33 cellular contexts compared by ENCODE assay signal in genomic region chr2:163548970-163549369, GRCh38.
"Had no signal": no experiment of that assay in that cellular context is flagged by ENCODE, and none has a peak within 500 bp of the region (broad histone marks: within the 10 kb centered on the region; RNA-seq: fewer than 3 reads in every experiment).

No MANE protein-coding gene starts in this region.

- FAIRE-seq: astrocyte, bronchial epithelial cell had no signal

- ATAC-seq: activated naive CD4-positive, alpha-beta T cell treated with anti-CD3 and anti-CD28 coated beads, Interleukin-2, amount 50 U/mL, for 72 hours; activated naive CD8-positive, alpha-beta T cell treated with anti-CD3 and anti-CD28 coated beads, Interleukin-2, amount 50 U/mL, for 24 hours; activated T-cell treated with anti-CD3 and anti-CD28 coated beads, Interleukin-2, amount 50 U/mL, for 4 hours; activated T-cell treated with anti-CD3 and anti-CD28 coated beads, Interleukin-2, amount 50 U/mL, for 72 hours; activated T-helper 17 cell treated with anti-CD3 and anti-CD28 coated beads, Interleukin-2, amount 50 U/mL, for 72 hours; body of pancreas had no signal

- H3K4me3 ChIP-seq: adrenal gland, ascending aorta, body of pancreas, breast epithelium, cardiac muscle cell had no signal

- H3K27me3 ChIP-seq: adrenal gland, ascending aorta, body of pancreas, brain microvascular endothelial cell, breast epithelium, cardiac muscle cell had no signal

- H3K36me3 ChIP-seq: adrenal gland, ascending aorta, brain microvascular endothelial cell, breast epithelium, cardiac muscle cell had no signal

- H3K9me3 ChIP-seq: ascending aorta, body of pancreas, breast epithelium had no signal

- H3K4me1 ChIP-seq: ascending aorta, body of pancreas, breast epithelium had no signal

- DNase-seq: activated effector memory CD4-positive, alpha-beta T cell treated with anti-CD3 and anti-CD28 coated beads, Interleukin-2, amount 50 U/mL, for 16 hours; activated effector memory CD4-positive, alpha-beta T cell treated with Interleukin-2 at 50 U/mL for 16 hours; activated gamma-delta T cell; activated gamma-delta T cell treated with Interleukin-2 at 50 U/mL for 16 hours; activated naive CD4-positive, alpha-beta T cell; activated naive CD4-positive, alpha-beta T cell treated with anti-CD3 and anti-CD28 coated beads for 36 hours; activated naive CD4-positive, alpha-beta T cell treated with anti-CD3 and anti-CD28 coated beads, Interleukin-2, amount 10 ng/mL, durations not matched to agents 7 days and 5 days; activated naive CD4-positive, alpha-beta T cell treated with anti-CD3 and anti-CD28 coated beads, Interleukin-2, amount 50 U/mL, for 16 hours; activated naive CD4-positive, alpha-beta T cell treated with Interleukin-2 at 50 U/mL for 16 hours; activated naive CD8-positive, alpha-beta T cell treated with anti-CD3 and anti-CD28 coated beads for 36 hours; activated naive CD8-positive, alpha-beta T cell treated with anti-CD3 and anti-CD28 coated beads, Interleukin-2, amount 10 ng/mL, durations not matched to agents 7 days and 5 days; activated naive CD8-positive, alpha-beta T cell treated with anti-CD3 and anti-CD28 coated beads, Interleukin-2, amount 50 U/mL, for 24 hours; activated T-cell treated with anti-CD3 and anti-CD28 coated beads, Interleukin-2, amount 50 U/mL, for 24 hours; activated T-cell treated with anti-CD3 and anti-CD28 coated beads, Interleukin-2, amount 50 U/mL, for 4 hours; activated T-cell treated with anti-CD3 and anti-CD28 coated beads, Interleukin-2, amount 50 U/mL, for 48 hours; activated T-cell treated with anti-CD3 and anti-CD28 coated beads, Interleukin-2, amount 50 U/mL, for 72 hours; adrenal gland; amniotic stem cell; amygdala; anterior cingulate cortex; aorta; body of pancreas; brain microvascular endothelial cell; caudate nucleus; central memory CD4-positive, alpha-beta T cell; cerebellar nuclear complex had no signal

- H3K27ac ChIP-seq: adrenal gland, ascending aorta, body of pancreas, brain microvascular endothelial cell, breast epithelium, cardiac muscle cell had no signal
